ENCODE assay signal across 2 cellular contexts in genomic region chr18:32770651-32771168, GRCh38.
TF ChIP-seq lines count a peak whose summit lies in the region.

No MANE protein-coding gene starts in this region.

TF ChIP-seq in SK-N-SH, 30 proteins besides CTCF, POLR2A, EP300 and RAD21 (continued from another document):
- TF ChIP-seq REST (IDR thresholded peaks at IDR 0.05; ENCODE audit: low read depth, low read length) = no peak
- TF ChIP-seq GATA2 (CRISPR knock-in tag; IDR thresholded peaks at IDR 0.05) = no peak
- no peak for TF ChIP-seq IRF3 (IDR thresholded peaks at IDR 0.05; ENCODE audit: low read depth, low read length)
- no peak for TF ChIP-seq USF1 (IDR thresholded peaks at IDR 0.05; ENCODE audit: borderline replicate concordance, low read depth)
- no peak for TF ChIP-seq FOXJ3 (CRISPR knock-in tag; IDR thresholded peaks at IDR 0.05)
- no peak for TF ChIP-seq PBX3 (IDR thresholded peaks at IDR 0.05)

TF ChIP-seq in SK-N-SH treated with all-trans-retinoic acid at 6 μM for 48 hours, 23 proteins besides CTCF, POLR2A, EP300 and RAD21 (continued from another document):
- TF ChIP-seq PATZ1 (CRISPR knock-in tag; IDR thresholded peaks at IDR 0.05; ENCODE audit: borderline replicate concordance) (no peak), ZNF8 (CRISPR knock-in tag; IDR thresholded peaks at IDR 0.05) (no peak), TOX (CRISPR knock-in tag; IDR thresholded peaks at IDR 0.05; ENCODE audit: borderline replicate concordance) (no peak), BACH2 (CRISPR knock-in tag; IDR thresholded peaks at IDR 0.05; ENCODE audit: borderline replicate concordance) (no peak), ZNF565 (CRISPR knock-in tag; conservative IDR thresholded peaks at IDR 0.05; ENCODE audit: low read depth) (no peak), RARB (CRISPR knock-in tag; IDR thresholded peaks at IDR 0.05) (no peak), TCF4 (CRISPR knock-in tag; IDR thresholded peaks at IDR 0.05; ENCODE audit: borderline replicate concordance) (no peak), CREB5 (CRISPR knock-in tag; IDR thresholded peaks at IDR 0.05; ENCODE audit: low read depth) (no peak), TSHZ2 (CRISPR knock-in tag; IDR thresholded peaks at IDR 0.05) (no peak), ARNTL (CRISPR knock-in tag; IDR thresholded peaks at IDR 0.05; ENCODE audit: borderline replicate concordance, low read depth) (no peak), ESRRG (CRISPR knock-in tag; IDR thresholded peaks at IDR 0.05) (no peak), ZNF70 (CRISPR knock-in tag; IDR thresholded peaks at IDR 0.05) (no peak), CSDC2 (CRISPR knock-in tag; IDR thresholded peaks at IDR 0.05) (no peak), ZFP3 (CRISPR knock-in tag; IDR thresholded peaks at IDR 0.05) (no peak)
